Comparison of ENCODE assay signal across 1 cellular context in the genomic region with DNA sequence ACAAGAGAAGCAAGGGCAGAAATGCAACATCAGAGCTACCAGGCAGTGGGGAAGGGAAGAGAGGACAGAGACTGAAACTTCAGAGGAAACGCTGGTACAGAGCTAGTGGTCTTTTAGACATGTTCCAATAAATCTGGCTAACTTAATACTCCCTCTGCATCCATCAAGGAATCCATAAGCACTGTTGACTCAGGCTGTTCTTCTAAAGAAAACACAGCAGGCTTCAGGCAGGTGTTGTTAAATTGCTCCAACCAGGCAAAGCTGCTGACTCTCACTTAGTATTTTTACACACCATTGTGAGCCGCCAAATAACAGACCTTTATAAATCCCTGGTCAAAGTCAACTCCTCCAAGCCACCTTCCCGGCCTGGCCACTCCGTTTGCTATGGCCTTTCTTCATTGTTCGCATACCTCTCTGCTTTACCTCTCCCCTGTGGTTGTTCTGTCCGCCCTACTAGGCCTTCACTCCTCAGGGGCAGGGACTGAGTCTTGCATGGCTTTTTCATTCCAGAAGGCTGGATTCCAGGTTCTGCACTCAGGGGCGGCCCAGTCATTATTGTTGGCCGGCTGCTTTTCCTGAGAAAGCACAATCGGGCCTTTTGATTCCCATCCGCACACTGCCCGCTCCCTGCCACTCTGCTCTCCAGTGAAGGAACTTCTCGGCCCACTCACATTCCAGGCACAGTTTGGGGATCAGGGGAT.
TF ChIP-seq lines count a peak whose summit lies in the region.

No MANE protein-coding gene starts in this region.

TF ChIP-seq in H1, 55 proteins besides CTCF, POLR2A, EP300 and RAD21 (continued from another document):
- TF ChIP-seq, protein P1, sequence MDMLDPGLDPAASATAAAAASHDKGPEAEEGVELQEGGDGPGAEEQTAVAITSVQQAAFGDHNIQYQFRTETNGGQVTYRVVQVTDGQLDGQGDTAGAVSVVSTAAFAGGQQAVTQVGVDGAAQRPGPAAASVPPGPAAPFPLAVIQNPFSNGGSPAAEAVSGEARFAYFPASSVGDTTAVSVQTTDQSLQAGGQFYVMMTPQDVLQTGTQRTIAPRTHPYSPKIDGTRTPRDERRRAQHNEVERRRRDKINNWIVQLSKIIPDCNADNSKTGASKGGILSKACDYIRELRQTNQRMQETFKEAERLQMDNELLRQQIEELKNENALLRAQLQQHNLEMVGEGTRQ (IDR thresholded peaks at IDR 0.05; ENCODE audit: low read length): no peak
